Comparison of ENCODE assay signal across 24 cellular contexts in genomic region chr15:95013379-95013778, GRCh38.
"Had no signal": no experiment of that assay in that cellular context is flagged by ENCODE, and none has a peak within 500 bp of the region (broad histone marks: within the 10 kb centered on the region; RNA-seq: fewer than 3 reads in every experiment).

No MANE protein-coding gene starts in this region.

- H3K27me3 Mint-ChIP-seq: memory B cell; progenitor cell of endocrine pancreas; stimulated activated naive B cell treated with anti-CD40 and anti-IgM and Interleukin-4, amounts not matched to agents 10 μg/mL and 1 μg/mL and 100 μg/mL, for 72 hours; stimulated activated naive CD8-positive, alpha-beta T cell treated with anti-CD3 and anti-CD28 coated beads, Interleukin-15, amount 100 ng/mL, for 72 hours had no signal

- H3K4me1 Mint-ChIP-seq: memory B cell; naive B cell; stimulated activated naive B cell treated with anti-CD40 and anti-IgM and Interleukin-4, amounts not matched to agents 10 μg/mL and 1 μg/mL and 100 μg/mL, for 72 hours; stimulated activated naive CD8-positive, alpha-beta T cell treated with anti-CD3 and anti-CD28 coated beads, Interleukin-15, amount 100 ng/mL, for 72 hours had no signal

- H3K4me3 ChIP-seq: coronary artery, heart left ventricle, lower lobe of right lung, pancreas, sigmoid colon, thoracic aorta, transverse colon had no signal

- DNase-seq: central memory CD4-positive, alpha-beta T cell; effector CD4-positive, alpha-beta T cell; endodermal cell; erythroblast; foreskin melanocyte; heart left ventricle; hippocampal formation; lower lobe of right lung; naive B cell; occipital lobe; pancreas; sigmoid colon; small intestine; stimulated activated CD4-positive, alpha-beta T cell treated with anti-CD3 and anti-CD28 coated beads, Interleukin-15, amount 100 ng/mL, for 24 hours; stimulated activated CD4-positive, alpha-beta T cell treated with anti-CD3 and anti-CD28 coated beads, Interleukin-1b, Interleukin-23, amount 100 ng/mL, for 48 hours; stimulated activated CD4-positive, alpha-beta T cell treated with anti-CD3 and anti-CD28 coated beads, Interleukin-4, amount 100 ng/mL, for 4 hours; stimulated activated naive B cell treated with anti-CD40 and anti-IgM and Interleukin-4, amounts not matched to agents 10 μg/mL and 1 μg/mL and 100 μg/mL, for 72 hours; stimulated activated naive CD8-positive, alpha-beta T cell treated with anti-CD3 and anti-CD28 coated beads, Interleukin-15, amount 100 ng/mL, for 72 hours; transverse colon had no signal

- H3K27ac Mint-ChIP-seq: endodermal cell; memory B cell; naive B cell; progenitor cell of endocrine pancreas; stimulated activated naive B cell treated with anti-CD40 and anti-IgM and Interleukin-4, amounts not matched to agents 10 μg/mL and 1 μg/mL and 100 μg/mL, for 72 hours; stimulated activated naive CD8-positive, alpha-beta T cell treated with anti-CD3 and anti-CD28 coated beads, Interleukin-15, amount 100 ng/mL, for 72 hours had no signal

- H3K27ac ChIP-seq: coronary artery, heart left ventricle, lower lobe of right lung, pancreas, sigmoid colon, thoracic aorta, transverse colon had no signal

- H3K4me3 Mint-ChIP-seq: endodermal cell; memory B cell; naive B cell; nephron; stimulated activated naive B cell treated with anti-CD40 and anti-IgM and Interleukin-4, amounts not matched to agents 10 μg/mL and 1 μg/mL and 100 μg/mL, for 72 hours; stimulated activated naive CD8-positive, alpha-beta T cell treated with anti-CD3 and anti-CD28 coated beads, Interleukin-15, amount 100 ng/mL, for 72 hours had no signal

- ATAC-seq: lower lobe of right lung; pancreas; stimulated activated naive B cell treated with anti-CD40 and anti-IgM and Interleukin-4, amounts not matched to agents 10 μg/mL and 1 μg/mL and 100 μg/mL, for 72 hours; stimulated activated naive CD8-positive, alpha-beta T cell treated with anti-CD3 and anti-CD28 coated beads, Interleukin-15, amount 100 ng/mL, for 72 hours had no signal

- H3K9me3 ChIP-seq: heart left ventricle, lower lobe of right lung, pancreas, sigmoid colon, thoracic aorta, transverse colon had no signal

- H3K36me3 Mint-ChIP-seq: memory B cell; naive B cell; stimulated activated naive B cell treated with anti-CD40 and anti-IgM and Interleukin-4, amounts not matched to agents 10 μg/mL and 1 μg/mL and 100 μg/mL, for 72 hours had no signal

- H3K36me3 ChIP-seq: heart left ventricle, lower lobe of right lung, pancreas, sigmoid colon, thoracic aorta, transverse colon had no signal

- H3K9me3 Mint-ChIP-seq: nephron; stimulated activated naive B cell treated with anti-CD40 and anti-IgM and Interleukin-4, amounts not matched to agents 10 μg/mL and 1 μg/mL and 100 μg/mL, for 72 hours; stimulated activated naive CD8-positive, alpha-beta T cell treated with anti-CD3 and anti-CD28 coated beads, Interleukin-15, amount 100 ng/mL, for 72 hours had no signal

- H3K27me3 ChIP-seq: heart left ventricle, sigmoid colon, transverse colon had no signal

- H3K4me1 ChIP-seq: lower lobe of right lung had no signal
